In the genomic region with DNA sequence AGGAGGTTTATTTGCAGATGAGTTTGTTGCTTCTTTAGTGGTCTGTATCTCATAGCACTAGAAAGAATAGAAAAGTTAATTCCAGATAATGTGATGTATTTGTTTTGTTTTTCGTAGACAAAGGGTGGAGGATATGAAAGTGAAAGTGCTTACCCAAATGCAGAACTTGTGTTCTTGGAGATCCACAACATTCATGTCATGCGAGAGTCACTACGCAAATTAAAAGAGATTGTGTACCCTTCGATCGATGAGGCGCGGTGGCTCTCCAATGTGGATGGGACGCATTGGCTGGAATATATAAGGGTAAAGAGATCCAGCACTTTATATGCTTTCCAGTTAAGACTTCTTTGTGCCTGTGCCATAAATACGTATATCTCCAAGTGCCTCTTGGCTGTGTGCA, we compare ENCODE assay signal across 14 cellular contexts. TPM values are rescaled to one million over a fixed set of nuclear protein-coding genes. Genes with fewer than 3 reads are reported as not detected.
DNase-seq lines count a peak whose midpoint lies in the region; ATAC-seq and TF ChIP-seq lines count a peak whose summit lies in the region.
"Had no signal": no experiment of that assay in that cellular context is flagged by ENCODE, and none has a peak within 500 bp of the region (broad histone marks: within the 10 kb centered on the region; RNA-seq: fewer than 3 reads in every experiment).

No MANE protein-coding gene starts in this region.

- no peak overlapping the region for H3K4me3 ChIP-seq in stomach
- H3K4me3 ChIP-seq: sigmoid colon had no signal

- no peaks in the 10 kb centered on the region for H3K9me3 ChIP-seq in stomach
- H3K9me3 ChIP-seq: sigmoid colon had no signal

- ATAC-seq in GM18868 (IDR thresholded peaks at IDR 0.05; ENCODE audit: unreplicated experiment) = peak; percentile 66

- TF ChIP-seq POLR2A in stomach (IDR thresholded peaks at IDR 0.05) = no peak

- no peak for TF ChIP-seq EP300 in stomach (IDR thresholded peaks at IDR 0.05)

- H3K27me3 ChIP-seq in stomach = no peaks in the 10 kb centered on the region
- H3K27me3 ChIP-seq: sigmoid colon had no signal

- no peaks in the 10 kb centered on the region for H3K4me1 ChIP-seq in stomach
- H3K4me1 ChIP-seq: sigmoid colon had no signal

- peaks cover 49 to 62% of the 10 kb centered on the region in 2 donors for H3K36me3 Mint-ChIP-seq in CD14-positive monocyte
- peaks cover 4 to 30% (median 8%) of the 10 kb centered on the region in 3 donors for H3K36me3 Mint-ChIP-seq in immature natural killer cell

- H3K9me3 Mint-ChIP-seq in CD14-positive monocyte (peaks cover 0 to 5% (median 0%) of the 10 kb centered on the region in 7 donors), immature natural killer cell (no peaks in the 10 kb centered on the region)

- intact Hi-C loops in CD14-positive monocyte (cut with micrococcal nuclease) (no loop called here), stomach (cut with DNase I; ENCODE audit: low total_unique reads) (no loop called here)

- H3K27me3 Mint-ChIP-seq in CD14-positive monocyte (ENCODE audit: low read depth in 3 of 3) = peaks cover 0 to 4% (median 2%) of the 10 kb centered on the region in 3 donors
- peaks cover 2 to 6% (median 3%) of the 10 kb centered on the region in 3 donors for H3K27me3 Mint-ChIP-seq in immature natural killer cell (ENCODE audit: low read depth in 3 of 3)

- 79 to 89% (median 85%) methylated on average over 9 of the region's 9 CpGs for WGBS in stomach, 5 donors

- H3K36me3 ChIP-seq in stomach = peaks cover 0 to 99% (median 94%) of the 10 kb centered on the region in 4 donors

- peak overlapping the region; percentile 66 to 77 for H3K4me3 Mint-ChIP-seq in CD14-positive monocyte
- peak overlapping the region; percentile 11 to 67 (median 65) for H3K4me3 Mint-ChIP-seq in immature natural killer cell
- H3K4me3 Mint-ChIP-seq: nephron progenitor cell had no signal

- H3K4me1 Mint-ChIP-seq in CD14-positive monocyte = peaks cover 14% of the 10 kb centered on the region
- peaks cover 9 to 17% of the 10 kb centered on the region in 2 donors for H3K4me1 Mint-ChIP-seq in immature natural killer cell

- H3K27ac Mint-ChIP-seq in CD14-positive monocyte (peak overlapping the region; percentile 79 to 91 (median 88)), immature natural killer cell (peak overlapping the region; percentile 19 to 86 (median 69))
- H3K27ac Mint-ChIP-seq: nephron progenitor cell had no signal

- H3K27ac ChIP-seq in stomach = no peak overlapping the region
- H3K27ac ChIP-seq: dorsolateral prefrontal cortex, HL-60, sigmoid colon had no signal

- DNase-seq in CD14-positive monocyte (ENCODE audit: low spot score) = no peak
- peak; percentile 70 for DNase-seq in OCI-M1 (lab: John Stamatoyannopoulos, UW)
- no peak for DNase-seq in immature natural killer cell
- no peak for DNase-seq in central memory CD4-positive, alpha-beta T cell
- no peak for DNase-seq in inferior parietal cortex (ENCODE audit: extremely low spot score)
- no peak for DNase-seq in stomach
- DNase-seq in activated CD8-positive, alpha-beta memory T cell treated with anti-CD3 and anti-CD28 coated beads, Interleukin-2, amount 50 U/mL, for 48 hours = no peak
- DNase-seq: amygdala, dorsolateral prefrontal cortex, kidney, nephron progenitor cell, sigmoid colon had no signal

- TF ChIP-seq CTCF in CD14-positive monocyte (IDR thresholded peaks at IDR 0.05) = no peak
- TF ChIP-seq CTCF in stomach (IDR thresholded peaks at IDR 0.05) = no peak

RNA-seq across cellular contexts. Expression of a gene that starts 43.3 kb away (rescaled TPM):
- polyA plus RNA-seq in CD14-positive monocyte (1 to 10 TPM; 5.8 to 6.1 TPM), immature natural killer cell (10 to 100 TPM; 13.9 to 21.3 (median 15.3) TPM), stomach (1 to 10 TPM; 5.4 to 9.4 (median 5.5) TPM)
- total RNA-seq in stomach = 10 to 100 TPM in 3 of 5 donors, 1 to 10 TPM in 2; 4.7 to 36.4 (median 19.9) TPM
